In the genomic region with DNA sequence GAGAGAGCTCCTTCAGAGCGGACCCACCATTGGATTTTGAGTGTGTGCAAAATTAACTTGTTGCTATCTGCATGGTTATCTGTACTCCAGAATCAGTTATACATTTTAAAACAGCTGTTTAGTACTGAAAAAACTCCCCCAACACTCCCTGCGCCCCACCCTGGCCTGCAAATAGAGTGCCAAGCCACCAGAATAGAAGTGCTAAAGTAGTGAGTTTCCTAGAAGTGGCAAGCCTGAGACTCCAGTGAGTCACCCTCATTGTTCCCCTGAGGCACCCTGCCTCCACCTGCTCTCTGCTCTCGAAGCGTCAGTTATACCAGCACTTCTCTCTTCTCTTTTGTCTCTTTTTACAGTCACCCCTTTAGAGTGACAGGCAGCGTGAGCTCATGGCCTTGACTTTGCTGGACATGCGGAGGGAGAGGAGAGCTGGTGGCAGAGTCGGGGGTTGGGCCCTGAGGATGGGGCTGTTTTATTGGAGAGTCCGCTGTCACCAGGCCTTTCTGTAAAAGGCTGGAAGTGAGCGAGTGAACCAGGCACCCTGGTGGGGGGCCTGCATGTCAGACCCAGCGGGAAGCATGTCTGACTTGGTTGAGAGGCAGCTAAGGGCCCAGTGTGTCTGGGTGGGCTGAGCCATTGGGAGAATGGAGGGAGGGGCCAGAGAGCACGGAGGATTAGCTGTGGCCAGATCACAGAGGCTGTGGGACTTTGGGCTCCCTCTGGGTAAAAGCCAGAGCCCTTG, we compare ENCODE assay signal across 1 cellular context.
A peak's percentile ranks its signal among the peaks of the same experiment; 100 is the strongest.
TF ChIP-seq lines count a peak whose summit lies in the region.

No MANE protein-coding gene starts in this region.

TF ChIP-seq in GM12878, 131 proteins besides CTCF, POLR2A, EP300 and RAD21 (continued from another document and continues in another):
- TF ChIP-seq, protein P1, sequence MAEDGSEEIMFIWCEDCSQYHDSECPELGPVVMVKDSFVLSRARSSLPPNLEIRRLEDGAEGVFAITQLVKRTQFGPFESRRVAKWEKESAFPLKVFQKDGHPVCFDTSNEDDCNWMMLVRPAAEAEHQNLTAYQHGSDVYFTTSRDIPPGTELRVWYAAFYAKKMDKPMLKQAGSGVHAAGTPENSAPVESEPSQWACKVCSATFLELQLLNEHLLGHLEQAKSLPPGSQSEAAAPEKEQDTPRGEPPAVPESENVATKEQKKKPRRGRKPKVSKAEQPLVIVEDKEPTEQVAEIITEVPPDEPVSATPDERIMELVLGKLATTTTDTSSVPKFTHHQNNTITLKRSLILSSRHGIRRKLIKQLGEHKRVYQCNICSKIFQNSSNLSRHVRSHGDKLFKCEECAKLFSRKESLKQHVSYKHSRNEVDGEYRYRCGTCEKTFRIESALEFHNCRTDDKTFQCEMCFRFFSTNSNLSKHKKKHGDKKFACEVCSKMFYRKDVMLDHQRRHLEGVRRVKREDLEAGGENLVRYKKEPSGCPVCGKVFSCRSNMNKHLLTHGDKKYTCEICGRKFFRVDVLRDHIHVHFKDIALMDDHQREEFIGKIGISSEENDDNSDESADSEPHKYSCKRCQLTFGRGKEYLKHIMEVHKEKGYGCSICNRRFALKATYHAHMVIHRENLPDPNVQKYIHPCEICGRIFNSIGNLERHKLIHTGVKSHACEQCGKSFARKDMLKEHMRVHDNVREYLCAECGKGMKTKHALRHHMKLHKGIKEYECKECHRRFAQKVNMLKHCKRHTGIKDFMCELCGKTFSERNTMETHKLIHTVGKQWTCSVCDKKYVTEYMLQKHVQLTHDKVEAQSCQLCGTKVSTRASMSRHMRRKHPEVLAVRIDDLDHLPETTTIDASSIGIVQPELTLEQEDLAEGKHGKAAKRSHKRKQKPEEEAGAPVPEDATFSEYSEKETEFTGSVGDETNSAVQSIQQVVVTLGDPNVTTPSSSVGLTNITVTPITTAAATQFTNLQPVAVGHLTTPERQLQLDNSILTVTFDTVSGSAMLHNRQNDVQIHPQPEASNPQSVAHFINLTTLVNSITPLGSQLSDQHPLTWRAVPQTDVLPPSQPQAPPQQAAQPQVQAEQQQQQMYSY (CRISPR knock-in tag; IDR thresholded peaks at IDR 0.05): no peak
- TF ChIP-seq, protein P2, sequence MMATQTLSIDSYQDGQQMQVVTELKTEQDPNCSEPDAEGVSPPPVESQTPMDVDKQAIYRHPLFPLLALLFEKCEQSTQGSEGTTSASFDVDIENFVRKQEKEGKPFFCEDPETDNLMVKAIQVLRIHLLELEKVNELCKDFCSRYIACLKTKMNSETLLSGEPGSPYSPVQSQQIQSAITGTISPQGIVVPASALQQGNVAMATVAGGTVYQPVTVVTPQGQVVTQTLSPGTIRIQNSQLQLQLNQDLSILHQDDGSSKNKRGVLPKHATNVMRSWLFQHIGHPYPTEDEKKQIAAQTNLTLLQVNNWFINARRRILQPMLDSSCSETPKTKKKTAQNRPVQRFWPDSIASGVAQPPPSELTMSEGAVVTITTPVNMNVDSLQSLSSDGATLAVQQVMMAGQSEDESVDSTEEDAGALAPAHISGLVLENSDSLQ (IDR thresholded peaks at IDR 0.05): peak; percentile 94
- TF ChIP-seq, protein P3, sequence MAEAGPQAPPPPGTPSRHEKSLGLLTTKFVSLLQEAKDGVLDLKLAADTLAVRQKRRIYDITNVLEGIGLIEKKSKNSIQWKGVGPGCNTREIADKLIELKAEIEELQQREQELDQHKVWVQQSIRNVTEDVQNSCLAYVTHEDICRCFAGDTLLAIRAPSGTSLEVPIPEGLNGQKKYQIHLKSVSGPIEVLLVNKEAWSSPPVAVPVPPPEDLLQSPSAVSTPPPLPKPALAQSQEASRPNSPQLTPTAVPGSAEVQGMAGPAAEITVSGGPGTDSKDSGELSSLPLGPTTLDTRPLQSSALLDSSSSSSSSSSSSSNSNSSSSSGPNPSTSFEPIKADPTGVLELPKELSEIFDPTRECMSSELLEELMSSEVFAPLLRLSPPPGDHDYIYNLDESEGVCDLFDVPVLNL (IDR thresholded peaks at IDR 0.05; ENCODE audit: low read depth, low read length): peak; percentile 34; the same call in 1 of the 2 replicates
- no peak for TF ChIP-seq WRNIP1 (IDR thresholded peaks at IDR 0.05; ENCODE audit: borderline replicate concordance, low read depth, low read length)
- peak; percentile 40; the same call in 1 of the 2 replicates for TF ChIP-seq ZNF384 (IDR thresholded peaks at IDR 0.05; ENCODE audit: borderline replicate concordance, low read depth, low read length)
- no peak for TF ChIP-seq STAT3 (IDR thresholded peaks at IDR 0.05; ENCODE audit: low read depth, low read length)
- TF ChIP-seq POLR2AphosphoS2 (IDR thresholded peaks at IDR 0.05; ENCODE audit: low read depth, low read length): no peak
- no peak for TF ChIP-seq SRF (IDR thresholded peaks at IDR 0.05; ENCODE audit: low read depth in 2 of 2, low read length in 2 of 2)
- TF ChIP-seq TCF7 (IDR thresholded peaks at IDR 0.05; ENCODE audit: borderline replicate concordance): no peak
- TF ChIP-seq EED (IDR thresholded peaks at IDR 0.05; ENCODE audit: low read depth): 0 out of 2 replicates have a peak, but pooled peaks have one; percentile 2
- no peak for TF ChIP-seq SREBF1 (IDR thresholded peaks at IDR 0.05; ENCODE audit: low read length)
- TF ChIP-seq PAX5 (IDR thresholded peaks at IDR 0.05; ENCODE audit: borderline replicate concordance, low read depth, low read length): no peak
- no peak for TF ChIP-seq SIX5 (IDR thresholded peaks at IDR 0.05; ENCODE audit: low read depth, low read length, severe bottlenecking)
- no peak for TF ChIP-seq NR2C2 (IDR thresholded peaks at IDR 0.05; ENCODE audit: borderline replicate concordance, control insufficient read depth, insufficient read length, low read depth)
- no peak for TF ChIP-seq BACH1 (IDR thresholded peaks at IDR 0.05; ENCODE audit: borderline replicate concordance)
- no peak for TF ChIP-seq CEBPB (IDR thresholded peaks at IDR 0.05; ENCODE audit: borderline replicate concordance in 1 of 2, low read depth in 2 of 2, low read length in 2 of 2)
- no peak; the same call in 1 of the 2 replicates for TF ChIP-seq MTA2 (IDR thresholded peaks at IDR 0.05; ENCODE audit: low read depth)
- no peak for TF ChIP-seq NRF1 (conservative IDR thresholded peaks at IDR 0.05; ENCODE audit: low read depth, low read length)
- TF ChIP-seq POLR2AphosphoS5 (IDR thresholded peaks at IDR 0.05; ENCODE audit: low read length): no peak; the same call in 1 of the 2 replicates
- no peak; a peak in 1 of 4 replicates for TF ChIP-seq ETV6 (conservative IDR thresholded peaks at IDR 0.05 in 1 of 2, IDR thresholded peaks at IDR 0.05 in 1 of 2; ENCODE audit: borderline replicate concordance in 1 of 2, low read depth in 1 of 2)
- TF ChIP-seq, protein P4, sequence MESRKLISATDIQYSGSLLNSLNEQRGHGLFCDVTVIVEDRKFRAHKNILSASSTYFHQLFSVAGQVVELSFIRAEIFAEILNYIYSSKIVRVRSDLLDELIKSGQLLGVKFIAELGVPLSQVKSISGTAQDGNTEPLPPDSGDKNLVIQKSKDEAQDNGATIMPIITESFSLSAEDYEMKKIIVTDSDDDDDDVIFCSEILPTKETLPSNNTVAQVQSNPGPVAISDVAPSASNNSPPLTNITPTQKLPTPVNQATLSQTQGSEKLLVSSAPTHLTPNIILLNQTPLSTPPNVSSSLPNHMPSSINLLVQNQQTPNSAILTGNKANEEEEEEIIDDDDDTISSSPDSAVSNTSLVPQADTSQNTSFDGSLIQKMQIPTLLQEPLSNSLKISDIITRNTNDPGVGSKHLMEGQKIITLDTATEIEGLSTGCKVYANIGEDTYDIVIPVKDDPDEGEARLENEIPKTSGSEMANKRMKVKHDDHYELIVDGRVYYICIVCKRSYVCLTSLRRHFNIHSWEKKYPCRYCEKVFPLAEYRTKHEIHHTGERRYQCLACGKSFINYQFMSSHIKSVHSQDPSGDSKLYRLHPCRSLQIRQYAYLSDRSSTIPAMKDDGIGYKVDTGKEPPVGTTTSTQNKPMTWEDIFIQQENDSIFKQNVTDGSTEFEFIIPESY (IDR thresholded peaks at IDR 0.05): no peak
- no peak for TF ChIP-seq YY1 (IDR thresholded peaks at IDR 0.05; ENCODE audit: low read depth, low read length)
- TF ChIP-seq ZNF24 (IDR thresholded peaks at IDR 0.05): 0 out of 2 replicates have a peak, but pooled peaks have one; percentile 35
- TF ChIP-seq, protein P5, sequence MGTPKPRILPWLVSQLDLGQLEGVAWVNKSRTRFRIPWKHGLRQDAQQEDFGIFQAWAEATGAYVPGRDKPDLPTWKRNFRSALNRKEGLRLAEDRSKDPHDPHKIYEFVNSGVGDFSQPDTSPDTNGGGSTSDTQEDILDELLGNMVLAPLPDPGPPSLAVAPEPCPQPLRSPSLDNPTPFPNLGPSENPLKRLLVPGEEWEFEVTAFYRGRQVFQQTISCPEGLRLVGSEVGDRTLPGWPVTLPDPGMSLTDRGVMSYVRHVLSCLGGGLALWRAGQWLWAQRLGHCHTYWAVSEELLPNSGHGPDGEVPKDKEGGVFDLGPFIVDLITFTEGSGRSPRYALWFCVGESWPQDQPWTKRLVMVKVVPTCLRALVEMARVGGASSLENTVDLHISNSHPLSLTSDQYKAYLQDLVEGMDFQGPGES (IDR thresholded peaks at IDR 0.05): no peak
- peak; percentile 61; the same call in 1 of the 2 replicates for TF ChIP-seq ATF7 (IDR thresholded peaks at IDR 0.05; ENCODE audit: low read depth)
- no peak for TF ChIP-seq CBX3 (IDR thresholded peaks at IDR 0.05; ENCODE audit: borderline replicate concordance, low read depth)
- TF ChIP-seq, protein P6, sequence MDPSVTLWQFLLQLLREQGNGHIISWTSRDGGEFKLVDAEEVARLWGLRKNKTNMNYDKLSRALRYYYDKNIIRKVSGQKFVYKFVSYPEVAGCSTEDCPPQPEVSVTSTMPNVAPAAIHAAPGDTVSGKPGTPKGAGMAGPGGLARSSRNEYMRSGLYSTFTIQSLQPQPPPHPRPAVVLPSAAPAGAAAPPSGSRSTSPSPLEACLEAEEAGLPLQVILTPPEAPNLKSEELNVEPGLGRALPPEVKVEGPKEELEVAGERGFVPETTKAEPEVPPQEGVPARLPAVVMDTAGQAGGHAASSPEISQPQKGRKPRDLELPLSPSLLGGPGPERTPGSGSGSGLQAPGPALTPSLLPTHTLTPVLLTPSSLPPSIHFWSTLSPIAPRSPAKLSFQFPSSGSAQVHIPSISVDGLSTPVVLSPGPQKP (IDR thresholded peaks at IDR 0.05; ENCODE audit: low read depth, low read length): no peak
- no peak for TF ChIP-seq IRF4 (IDR thresholded peaks at IDR 0.05; ENCODE audit: low read depth, low read length)
- 0 out of 2 replicates have a peak, but pooled peaks have one; percentile 38 for TF ChIP-seq ZNF207 (IDR thresholded peaks at IDR 0.05; ENCODE audit: borderline replicate concordance)
- no peak for TF ChIP-seq NFXL1 (IDR thresholded peaks at IDR 0.05; ENCODE audit: borderline replicate concordance)
- 0 out of 2 replicates have a peak, but pooled peaks have one; percentile 16 for TF ChIP-seq RAD51 (IDR thresholded peaks at IDR 0.05)
- TF ChIP-seq MXI1 (IDR thresholded peaks at IDR 0.05; ENCODE audit: low read depth, low read length): peak; percentile 75
- TF ChIP-seq, protein P7, sequence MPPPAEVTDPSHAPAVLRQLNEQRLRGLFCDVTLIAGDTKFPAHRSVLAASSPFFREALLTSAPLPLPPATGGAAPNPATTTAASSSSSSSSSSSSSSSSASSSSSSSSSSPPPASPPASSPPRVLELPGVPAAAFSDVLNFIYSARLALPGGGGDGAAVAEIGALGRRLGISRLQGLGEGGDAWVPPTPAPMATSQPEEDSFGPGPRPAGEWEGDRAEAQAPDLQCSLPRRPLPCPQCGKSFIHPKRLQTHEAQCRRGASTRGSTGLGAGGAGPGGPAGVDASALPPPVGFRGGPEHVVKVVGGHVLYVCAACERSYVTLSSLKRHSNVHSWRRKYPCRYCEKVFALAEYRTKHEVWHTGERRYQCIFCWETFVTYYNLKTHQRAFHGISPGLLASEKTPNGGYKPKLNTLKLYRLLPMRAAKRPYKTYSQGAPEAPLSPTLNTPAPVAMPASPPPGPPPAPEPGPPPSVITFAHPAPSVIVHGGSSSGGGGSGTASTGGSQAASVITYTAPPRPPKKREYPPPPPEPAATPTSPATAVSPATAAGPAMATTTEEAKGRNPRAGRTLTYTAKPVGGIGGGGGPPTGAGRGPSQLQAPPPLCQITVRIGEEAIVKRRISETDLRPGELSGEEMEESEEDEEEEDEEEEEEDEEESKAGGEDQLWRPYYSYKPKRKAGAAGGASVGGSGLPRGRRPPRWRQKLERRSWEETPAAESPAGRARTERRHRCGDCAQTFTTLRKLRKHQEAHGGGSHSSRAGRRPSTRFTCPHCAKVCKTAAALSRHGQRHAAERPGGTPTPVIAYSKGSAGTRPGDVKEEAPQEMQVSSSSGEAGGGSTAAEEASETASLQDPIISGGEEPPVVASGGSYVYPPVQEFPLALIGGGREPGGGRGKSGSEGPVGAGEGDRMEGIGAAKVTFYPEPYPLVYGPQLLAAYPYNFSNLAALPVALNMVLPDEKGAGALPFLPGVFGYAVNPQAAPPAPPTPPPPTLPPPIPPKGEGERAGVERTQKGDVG (CRISPR knock-in tag; IDR thresholded peaks at IDR 0.05): no peak
- peak; percentile 30 for TF ChIP-seq RELA (IDR thresholded peaks at IDR 0.05; ENCODE audit: borderline replicate concordance, partially characterized antibody)
- TF ChIP-seq KLF5 (IDR thresholded peaks at IDR 0.05; ENCODE audit: partially characterized antibody): peak; percentile 27
- TF ChIP-seq TAF1 (IDR thresholded peaks at IDR 0.05; ENCODE audit: borderline replicate concordance, low read depth, low read length): no peak
- TF ChIP-seq, protein P8, sequence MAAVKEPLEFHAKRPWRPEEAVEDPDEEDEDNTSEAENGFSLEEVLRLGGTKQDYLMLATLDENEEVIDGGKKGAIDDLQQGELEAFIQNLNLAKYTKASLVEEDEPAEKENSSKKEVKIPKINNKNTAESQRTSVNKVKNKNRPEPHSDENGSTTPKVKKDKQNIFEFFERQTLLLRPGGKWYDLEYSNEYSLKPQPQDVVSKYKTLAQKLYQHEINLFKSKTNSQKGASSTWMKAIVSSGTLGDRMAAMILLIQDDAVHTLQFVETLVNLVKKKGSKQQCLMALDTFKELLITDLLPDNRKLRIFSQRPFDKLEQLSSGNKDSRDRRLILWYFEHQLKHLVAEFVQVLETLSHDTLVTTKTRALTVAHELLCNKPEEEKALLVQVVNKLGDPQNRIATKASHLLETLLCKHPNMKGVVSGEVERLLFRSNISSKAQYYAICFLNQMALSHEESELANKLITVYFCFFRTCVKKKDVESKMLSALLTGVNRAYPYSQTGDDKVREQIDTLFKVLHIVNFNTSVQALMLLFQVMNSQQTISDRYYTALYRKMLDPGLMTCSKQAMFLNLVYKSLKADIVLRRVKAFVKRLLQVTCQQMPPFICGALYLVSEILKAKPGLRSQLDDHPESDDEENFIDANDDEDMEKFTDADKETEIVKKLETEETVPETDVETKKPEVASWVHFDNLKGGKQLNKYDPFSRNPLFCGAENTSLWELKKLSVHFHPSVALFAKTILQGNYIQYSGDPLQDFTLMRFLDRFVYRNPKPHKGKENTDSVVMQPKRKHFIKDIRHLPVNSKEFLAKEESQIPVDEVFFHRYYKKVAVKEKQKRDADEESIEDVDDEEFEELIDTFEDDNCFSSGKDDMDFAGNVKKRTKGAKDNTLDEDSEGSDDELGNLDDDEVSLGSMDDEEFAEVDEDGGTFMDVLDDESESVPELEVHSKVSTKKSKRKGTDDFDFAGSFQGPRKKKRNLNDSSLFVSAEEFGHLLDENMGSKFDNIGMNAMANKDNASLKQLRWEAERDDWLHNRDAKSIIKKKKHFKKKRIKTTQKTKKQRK (IDR thresholded peaks at IDR 0.05; ENCODE audit: low read depth, low read length): no peak
- no peak for TF ChIP-seq SREBF2 (IDR thresholded peaks at IDR 0.05; ENCODE audit: low read length)
- TF ChIP-seq MTA3 (IDR thresholded peaks at IDR 0.05; ENCODE audit: borderline replicate concordance, low read length): 0 out of 2 replicates have a peak, but pooled peaks have one; percentile 57
- TF ChIP-seq CHD2 (IDR thresholded peaks at IDR 0.05; ENCODE audit: borderline replicate concordance, low read depth, low read length): peak; percentile 51; the same call in 1 of the 2 replicates
- no peak for TF ChIP-seq TARDBP (IDR thresholded peaks at IDR 0.05; ENCODE audit: borderline replicate concordance)
